ENCODE assay signal across 27 cellular contexts in genomic region chr17:48391460-48391859, GRCh38. TPM values are rescaled to one million over a fixed set of nuclear protein-coding genes. Genes with fewer than 3 reads are reported as not detected.
DNase-seq lines count a peak whose midpoint lies in the region; ATAC-seq lines count a peak whose summit lies in the region.
"Had no signal": no experiment of that assay in that cellular context is flagged by ENCODE, and none has a peak within 500 bp of the region (broad histone marks: within the 10 kb centered on the region; RNA-seq: fewer than 3 reads in every experiment).

No MANE protein-coding gene starts in this region.

- intact Hi-C loops in activated T-helper 2 cell treated with anti-CD3 and anti-CD28 coated beads, Interferon-gamma antibody, Interleukin-2, Interleukin-4, amounts not matched to agents 10 μg/mL and 5 μg/mL and 100 μg/mL, durations not matched to agents 14 hours and 24 hours and 36 hours (cut with micrococcal nuclease): loop anchor here (2.0 kb wide), 1 partner anchor 15 kb away; no protein-coding TSS in a partner anchor
- intact Hi-C loops in Right ventricle myocardium inferior (cut with DNase I): no loop called here

- no peaks in the 10 kb centered on the region for H3K27me3 Mint-ChIP-seq in activated naive CD8-positive, alpha-beta T cell treated with anti-CD3 and anti-CD28 coated beads, Interleukin-2, amount 50 U/mL, for 24 hours
- no peaks in the 10 kb centered on the region for H3K27me3 Mint-ChIP-seq in activated naive CD8-positive, alpha-beta T cell treated with anti-CD3 and anti-CD28 coated beads for 36 hours
- no peaks in the 10 kb centered on the region for H3K27me3 Mint-ChIP-seq in activated T-helper 2 cell treated with anti-CD3 and anti-CD28 coated beads, Interferon-gamma antibody, Interleukin-2, Interleukin-4, amounts not matched to agents 10 μg/mL and 5 μg/mL and 100 μg/mL, durations not matched to agents 14 hours and 24 hours and 36 hours (ENCODE audit: low read depth)
- H3K27me3 Mint-ChIP-seq: activated CD8-positive, alpha-beta T cell treated with anti-CD3 and anti-CD28 coated beads for 36 hours; naive B cell had no signal

- DNase-seq in activated naive CD8-positive, alpha-beta T cell treated with anti-CD3 and anti-CD28 coated beads, Interleukin-2, amount 50 U/mL, for 24 hours: no peak
- no peak for DNase-seq in activated naive CD8-positive, alpha-beta T cell treated with anti-CD3 and anti-CD28 coated beads for 36 hours
- DNase-seq in activated T-helper 2 cell treated with anti-CD3 and anti-CD28 coated beads, Interferon-gamma antibody, Interleukin-2, Interleukin-4, amounts not matched to agents 10 μg/mL and 5 μg/mL and 100 μg/mL, durations not matched to agents 14 hours and 24 hours and 36 hours (ENCODE audit: low spot score): no peak
- DNase-seq in Right ventricle myocardium inferior (ENCODE audit: missing footprints): no peak
- no peak for DNase-seq in midbrain (lab: John Stamatoyannopoulos, UW)
- DNase-seq: activated CD8-positive, alpha-beta T cell treated with anti-CD3 and anti-CD28 coated beads for 36 hours; C1 segment of cervical spinal cord; Caco-2; heart right ventricle; Karpas-422; naive B cell; NCI-H1417 treated with DMSO at 0.1 percent for 48 hours; NCI-H2081 treated with DMSO at 0.1 percent for 48 hours; NCI-H226; psoas muscle; sigmoid colon; stimulated activated CD4-positive, alpha-beta T cell treated with anti-CD3 and anti-CD28 coated beads, Interleukin-4, amount 100 ng/mL, for 1 hour; T-helper 9 cell; transverse colon had no signal

- peaks cover 33% of the 10 kb centered on the region for H3K4me1 Mint-ChIP-seq in activated naive CD8-positive, alpha-beta T cell treated with anti-CD3 and anti-CD28 coated beads, Interleukin-2, amount 50 U/mL, for 24 hours
- peaks cover 39% of the 10 kb centered on the region for H3K4me1 Mint-ChIP-seq in activated naive CD8-positive, alpha-beta T cell treated with anti-CD3 and anti-CD28 coated beads for 36 hours
- H3K4me1 Mint-ChIP-seq in activated T-helper 2 cell treated with anti-CD3 and anti-CD28 coated beads, Interferon-gamma antibody, Interleukin-2, Interleukin-4, amounts not matched to agents 10 μg/mL and 5 μg/mL and 100 μg/mL, durations not matched to agents 14 hours and 24 hours and 36 hours (ENCODE audit: low read depth): peaks cover 23% of the 10 kb centered on the region
- H3K4me1 Mint-ChIP-seq: WTC11 had no signal

- peaks cover 40% of the 10 kb centered on the region for H3K36me3 Mint-ChIP-seq in activated naive CD8-positive, alpha-beta T cell treated with anti-CD3 and anti-CD28 coated beads, Interleukin-2, amount 50 U/mL, for 24 hours (ENCODE audit: low read depth)
- peaks cover 42% of the 10 kb centered on the region for H3K36me3 Mint-ChIP-seq in activated naive CD8-positive, alpha-beta T cell treated with anti-CD3 and anti-CD28 coated beads for 36 hours
- H3K36me3 Mint-ChIP-seq in activated T-helper 2 cell treated with anti-CD3 and anti-CD28 coated beads, Interferon-gamma antibody, Interleukin-2, Interleukin-4, amounts not matched to agents 10 μg/mL and 5 μg/mL and 100 μg/mL, durations not matched to agents 14 hours and 24 hours and 36 hours (ENCODE audit: low read depth): peaks cover 58% of the 10 kb centered on the region
- H3K36me3 Mint-ChIP-seq: mesothelial cell of epicardium, WTC11 had no signal

- ATAC-seq in activated naive CD8-positive, alpha-beta T cell treated with anti-CD3 and anti-CD28 coated beads, Interleukin-2, amount 50 U/mL, for 24 hours: peak; percentile 24
- ATAC-seq in HG02610 (IDR thresholded peaks at IDR 0.05; ENCODE audit: unreplicated experiment) (peak; percentile 43), HG02973 (IDR thresholded peaks at IDR 0.05; ENCODE audit: unreplicated experiment) (no peak), Right ventricle myocardium inferior (no peak)
- ATAC-seq: activated CD8-positive, alpha-beta T cell treated with anti-CD3 and anti-CD28 coated beads for 36 hours; heart right ventricle; HepG2; psoas muscle; WTC11 had no signal

- H3K27ac Mint-ChIP-seq in activated naive CD8-positive, alpha-beta T cell treated with anti-CD3 and anti-CD28 coated beads, Interleukin-2, amount 50 U/mL, for 24 hours: no peak overlapping the region
- H3K27ac Mint-ChIP-seq in activated naive CD8-positive, alpha-beta T cell treated with anti-CD3 and anti-CD28 coated beads for 36 hours: no peak overlapping the region
- peak overlapping the region; percentile 42 for H3K27ac Mint-ChIP-seq in activated T-helper 2 cell treated with anti-CD3 and anti-CD28 coated beads, Interferon-gamma antibody, Interleukin-2, Interleukin-4, amounts not matched to agents 10 μg/mL and 5 μg/mL and 100 μg/mL, durations not matched to agents 14 hours and 24 hours and 36 hours
- H3K27ac Mint-ChIP-seq: activated CD8-positive, alpha-beta T cell treated with anti-CD3 and anti-CD28 coated beads for 36 hours; mesothelial cell of epicardium; naive B cell; WTC11 had no signal

- no peaks in the 10 kb centered on the region for H3K9me3 Mint-ChIP-seq in activated naive CD8-positive, alpha-beta T cell treated with anti-CD3 and anti-CD28 coated beads, Interleukin-2, amount 50 U/mL, for 24 hours
- no peaks in the 10 kb centered on the region for H3K9me3 Mint-ChIP-seq in activated naive CD8-positive, alpha-beta T cell treated with anti-CD3 and anti-CD28 coated beads for 36 hours
- H3K9me3 Mint-ChIP-seq in activated T-helper 2 cell treated with anti-CD3 and anti-CD28 coated beads, Interferon-gamma antibody, Interleukin-2, Interleukin-4, amounts not matched to agents 10 μg/mL and 5 μg/mL and 100 μg/mL, durations not matched to agents 14 hours and 24 hours and 36 hours: no peaks in the 10 kb centered on the region
- H3K9me3 Mint-ChIP-seq: activated CD8-positive, alpha-beta T cell treated with anti-CD3 and anti-CD28 coated beads for 36 hours; mesothelial cell of epicardium; naive B cell; WTC11 had no signal

- no peak overlapping the region for H3K4me3 Mint-ChIP-seq in activated naive CD8-positive, alpha-beta T cell treated with anti-CD3 and anti-CD28 coated beads, Interleukin-2, amount 50 U/mL, for 24 hours
- no peak overlapping the region for H3K4me3 Mint-ChIP-seq in activated naive CD8-positive, alpha-beta T cell treated with anti-CD3 and anti-CD28 coated beads for 36 hours
- no peak overlapping the region for H3K4me3 Mint-ChIP-seq in activated T-helper 2 cell treated with anti-CD3 and anti-CD28 coated beads, Interferon-gamma antibody, Interleukin-2, Interleukin-4, amounts not matched to agents 10 μg/mL and 5 μg/mL and 100 μg/mL, durations not matched to agents 14 hours and 24 hours and 36 hours (ENCODE audit: low read depth)
- H3K4me3 Mint-ChIP-seq: activated CD8-positive, alpha-beta T cell treated with anti-CD3 and anti-CD28 coated beads for 36 hours; mesothelial cell of epicardium; naive B cell; WTC11 had no signal

RNA-seq across cellular contexts. Expression of gene SKAP1, which starts 38.6 kb away (rescaled TPM):
- total RNA-seq in activated naive CD8-positive, alpha-beta T cell treated with anti-CD3 and anti-CD28 coated beads for 36 hours: 10 to 100 TPM; 54.2 to 55.4 TPM
- total RNA-seq in activated T-helper 2 cell treated with anti-CD3 and anti-CD28 coated beads, Interferon-gamma antibody, Interleukin-2, Interleukin-4, amounts not matched to agents 10 μg/mL and 5 μg/mL and 100 μg/mL, durations not matched to agents 14 hours and 24 hours and 36 hours: 60.5 and 67.9 TPM in 2 replicates
- 0.38 TPM for total RNA-seq in Right ventricle myocardium inferior
- total RNA-seq: chondrocyte, G401, HepG2, RPMI7951, WTC11 had no signal

Comparison
In these comparisons a context has a peak if more than half of its experiments do, and no peak if none do; other contexts are left out.
1. ATAC-seq: peak in activated naive CD8-positive, alpha-beta T cell treated with anti-CD3 and anti-CD28 coated beads, Interleukin-2, amount 50 U/mL, for 24 hours (single experiment) and HG02610 (single experiment); none in HG02973 (single experiment) and Right ventricle myocardium inferior (single experiment).
2. RNA of gene SKAP1, which starts 38.6 kb away (total RNA-seq): 60.5 to 67.9 TPM in activated T-helper 2 cell treated with anti-CD3 and anti-CD28 coated beads, Interferon-gamma antibody, Interleukin-2, Interleukin-4, amounts not matched to agents 10 μg/mL and 5 μg/mL and 100 μg/mL, durations not matched to agents 14 hours and 24 hours and 36 hours and 54.2 to 55.4 TPM in activated naive CD8-positive, alpha-beta T cell treated with anti-CD3 and anti-CD28 coated beads for 36 hours; 0.38 TPM in Right ventricle myocardium inferior (single experiment); every median in the first group is over 10 times any median in the second.